In genomic region chr5:96151891-96152290, GRCh38 we compare ENCODE assay signal across 14 cellular contexts.
DNase-seq lines count a peak whose midpoint lies in the region; ATAC-seq and TF ChIP-seq lines count a peak whose summit lies in the region.
"Had no signal": no experiment of that assay in that cellular context is flagged by ENCODE, and none has a peak within 500 bp of the region (broad histone marks: within the 10 kb centered on the region; RNA-seq: fewer than 3 reads in every experiment).

No MANE protein-coding gene starts in this region.

- no peak for TF ChIP-seq POLR2A in lower leg skin (IDR thresholded peaks at IDR 0.05)

- no peak overlapping the region for H3K14ac ChIP-seq in neuronal stem cell (ENCODE audit: low read length)

- no peak overlapping the region for H3K9ac ChIP-seq in neuronal stem cell (ENCODE audit: low read depth, low read length, poor library complexity)
- H3K9ac ChIP-seq: KMS-11 had no signal

- H3K4me2 ChIP-seq in neuronal stem cell (ENCODE audit: insufficient read depth, low read length, poor library complexity, severe bottlenecking), result no peak overlapping the region
- H3K4me2 ChIP-seq: KMS-11 had no signal

- WGBS in neuronal stem cell (ENCODE audit: extremely low coverage in 2 of 2, insufficient read length in 2 of 2, insufficient replicate concordance in 1 of 2), 2 donors, result no CpG with 5 or more reads among the region's 2 CpGs
- WGBS in lower leg skin, 2 donors, result 18 to 38% methylated on average over 2 of the region's 2 CpGs

- H2AFZ ChIP-seq in neuronal stem cell (ENCODE audit: low read length), result peak overlapping the region; percentile 64

- CTCF ChIA-PET in activated CD8-positive, alpha-beta T cell treated with anti-CD3 and anti-CD28 coated beads for 36 hours (lab: Charles Lee), result interaction anchor here (1.5 kb wide), 1 partner anchor 13 kb away, joined by 3 read pairs; no protein-coding TSS in a partner anchor
- CTCF ChIA-PET in activated CD8-positive, alpha-beta T cell treated with anti-CD3 and anti-CD28 coated beads, Interleukin-2, amount 10 ng/mL, durations not matched to agents 7 days and 5 days (lab: Charles Lee), result no interaction called here

- H3K36me3 ChIP-seq in neuronal stem cell (replicated peaks in 1 of 2; ENCODE audit: control insufficient read depth in 2 of 2, insufficient read depth in 2 of 2, low read length in 2 of 2), result no peaks in the 10 kb centered on the region
- H3K36me3 ChIP-seq: esophagus muscularis mucosa had no signal

- H3K4me3 Mint-ChIP-seq in activated CD8-positive, alpha-beta T cell treated with anti-CD3 and anti-CD28 coated beads for 36 hours, result no peak overlapping the region
- H3K4me3 Mint-ChIP-seq in activated CD8-positive, alpha-beta T cell treated with anti-CD3 and anti-CD28 coated beads, Interleukin-2, amount 10 ng/mL, durations not matched to agents 7 days and 5 days, result no peak overlapping the region

- no peak overlapping the region for H3K4me3 ChIP-seq in neuronal stem cell (ENCODE audit: low read length in 2 of 2)
- H3K4me3 ChIP-seq in lower leg skin (ENCODE audit: low read depth, poor library complexity, severe bottlenecking), result no peak overlapping the region
- H3K4me3 ChIP-seq: esophagus muscularis mucosa, psoas muscle had no signal

- no peaks in the 10 kb centered on the region for H3K9me3 ChIP-seq in neuronal stem cell (replicated peaks in 1 of 2; ENCODE audit: control insufficient read depth in 2 of 2, insufficient read depth in 1 of 2, low read depth in 1 of 2, low read length in 2 of 2)
- H3K9me3 ChIP-seq: esophagus muscularis mucosa, psoas muscle had no signal

- no peak overlapping the region for H2BK5ac ChIP-seq in neuronal stem cell (ENCODE audit: low read length)

- H3K27me3 Mint-ChIP-seq in activated CD8-positive, alpha-beta T cell treated with anti-CD3 and anti-CD28 coated beads for 36 hours, result peaks cover 7% of the 10 kb centered on the region
- H3K27me3 Mint-ChIP-seq in activated CD8-positive, alpha-beta T cell treated with anti-CD3 and anti-CD28 coated beads, Interleukin-2, amount 10 ng/mL, durations not matched to agents 7 days and 5 days (ENCODE audit: low read depth), result peaks cover 4% of the 10 kb centered on the region

- H2BK15ac ChIP-seq in neuronal stem cell (ENCODE audit: low read length), result no peak overlapping the region

- no peak overlapping the region for H3K23ac ChIP-seq in neuronal stem cell (ENCODE audit: low read depth, low read length, poor library complexity)

- intact Hi-C loops in activated CD8-positive, alpha-beta T cell treated with anti-CD3 and anti-CD28 coated beads for 36 hours (cut with micrococcal nuclease), result no loop called here
- intact Hi-C loops in lower leg skin (cut with DNase I; ENCODE audit: low total_unique reads), result no loop called here

- H2BK12ac ChIP-seq in neuronal stem cell (ENCODE audit: low read length), result no peak overlapping the region

- no peaks in the 10 kb centered on the region for H3K79me1 ChIP-seq in neuronal stem cell (ENCODE audit: low read depth, low read length)

- H3K36me3 Mint-ChIP-seq in activated CD8-positive, alpha-beta T cell treated with anti-CD3 and anti-CD28 coated beads for 36 hours (ENCODE audit: low read depth), result no peaks in the 10 kb centered on the region
- no peaks in the 10 kb centered on the region for H3K36me3 Mint-ChIP-seq in activated CD8-positive, alpha-beta T cell treated with anti-CD3 and anti-CD28 coated beads, Interleukin-2, amount 10 ng/mL, durations not matched to agents 7 days and 5 days (ENCODE audit: low read depth)

- no peaks in the 10 kb centered on the region for H3K27me3 ChIP-seq in neuronal stem cell (ENCODE audit: control insufficient read depth in 3 of 3, insufficient read depth in 3 of 3, low read depth in 1 of 3, low read length in 3 of 3)
- H3K27me3 ChIP-seq: esophagus muscularis mucosa had no signal

- H3K27ac ChIP-seq in neuronal stem cell (replicated peaks; ENCODE audit: low read length), result no peak overlapping the region
- H3K27ac ChIP-seq: esophagus muscularis mucosa, KMS-11, psoas muscle had no signal

- no peaks in the 10 kb centered on the region for H3K9me3 Mint-ChIP-seq in activated CD8-positive, alpha-beta T cell treated with anti-CD3 and anti-CD28 coated beads for 36 hours
- no peaks in the 10 kb centered on the region for H3K9me3 Mint-ChIP-seq in activated CD8-positive, alpha-beta T cell treated with anti-CD3 and anti-CD28 coated beads, Interleukin-2, amount 10 ng/mL, durations not matched to agents 7 days and 5 days (ENCODE audit: insufficient read depth)

- POLR2A ChIA-PET in activated CD8-positive, alpha-beta T cell treated with anti-CD3 and anti-CD28 coated beads for 36 hours (lab: Charles Lee), result no interaction called here
- POLR2A ChIA-PET in activated CD8-positive, alpha-beta T cell treated with anti-CD3 and anti-CD28 coated beads, Interleukin-2, amount 10 ng/mL, durations not matched to agents 7 days and 5 days (lab: Charles Lee), result no interaction called here

- H2BK120ac ChIP-seq in neuronal stem cell (ENCODE audit: low read depth, low read length), result no peak overlapping the region

- ATAC-seq in activated CD8-positive, alpha-beta T cell treated with anti-CD3 and anti-CD28 coated beads for 36 hours, result peak; percentile 80
- no peak for ATAC-seq in activated CD8-positive, alpha-beta T cell treated with anti-CD3 and anti-CD28 coated beads, Interleukin-2, amount 10 ng/mL, durations not matched to agents 7 days and 5 days
- peak; percentile 54 for ATAC-seq in HG03432 (IDR thresholded peaks at IDR 0.05; ENCODE audit: unreplicated experiment)
- ATAC-seq: psoas muscle had no signal

- no peak overlapping the region for H2AK5ac ChIP-seq in neuronal stem cell (ENCODE audit: low read depth, low read length)

- TF ChIP-seq CTCF in activated CD8-positive, alpha-beta T cell treated with anti-CD3 and anti-CD28 coated beads for 36 hours (IDR thresholded peaks at IDR 0.05), result no peak
- TF ChIP-seq CTCF in lower leg skin (IDR thresholded peaks at IDR 0.05), result no peak

- DNase-seq in activated CD8-positive, alpha-beta T cell treated with anti-CD3 and anti-CD28 coated beads for 36 hours, result peak; percentile 11
- no peak for DNase-seq in activated CD8-positive, alpha-beta T cell treated with anti-CD3 and anti-CD28 coated beads, Interleukin-2, amount 10 ng/mL, durations not matched to agents 7 days and 5 days
- DNase-seq in amniotic epithelial cell (ENCODE audit: low read depth), result peak; percentile 13
- no peak for DNase-seq in neuronal stem cell (ENCODE audit: low spot score)
- no peak for DNase-seq in NCI-H1436 treated with DMSO at 0.1 percent for 48 hours (lab: John Stamatoyannopoulos, UW)
- DNase-seq in GDM1 (lab: John Stamatoyannopoulos, UW), result no peak
- no peak for DNase-seq in lower leg skin (ENCODE audit: low spot score in 2 of 2)
- DNase-seq: cerebellar nuclear complex; psoas muscle; stimulated activated naive CD4-positive, alpha-beta T cell; T-helper 1 cell had no signal

- no peak overlapping the region for H3K18ac ChIP-seq in neuronal stem cell (ENCODE audit: low read length)

- H3K4ac ChIP-seq in neuronal stem cell (ENCODE audit: low read length), result no peak overlapping the region

- H3K27ac Mint-ChIP-seq in activated CD8-positive, alpha-beta T cell treated with anti-CD3 and anti-CD28 coated beads for 36 hours, result no peak overlapping the region
- no peak overlapping the region for H3K27ac Mint-ChIP-seq in activated CD8-positive, alpha-beta T cell treated with anti-CD3 and anti-CD28 coated beads, Interleukin-2, amount 10 ng/mL, durations not matched to agents 7 days and 5 days

- H4K8ac ChIP-seq in neuronal stem cell (ENCODE audit: low read depth, low read length), result no peak overlapping the region

- no peak overlapping the region for H4K91ac ChIP-seq in neuronal stem cell (ENCODE audit: low read depth, low read length, poor library complexity)

- no peaks in the 10 kb centered on the region for H3K4me1 Mint-ChIP-seq in activated CD8-positive, alpha-beta T cell treated with anti-CD3 and anti-CD28 coated beads for 36 hours (ENCODE audit: low read depth)
- H3K4me1 Mint-ChIP-seq in activated CD8-positive, alpha-beta T cell treated with anti-CD3 and anti-CD28 coated beads, Interleukin-2, amount 10 ng/mL, durations not matched to agents 7 days and 5 days (ENCODE audit: low read depth), result no peaks in the 10 kb centered on the region

- H3K4me1 ChIP-seq in neuronal stem cell (ENCODE audit: control insufficient read depth in 2 of 2, insufficient read depth in 1 of 2, low read depth in 1 of 2, low read length in 2 of 2), result peaks cover 0 to 5% of the 10 kb centered on the region in 2 donors
- H3K4me1 ChIP-seq: psoas muscle had no signal

Comparison
In these comparisons a context has a peak if more than half of its experiments do, and no peak if none do; other contexts are left out.
1. DNase-seq: peak in activated CD8-positive, alpha-beta T cell treated with anti-CD3 and anti-CD28 coated beads for 36 hours (single experiment) and amniotic epithelial cell (single experiment); none in activated CD8-positive, alpha-beta T cell treated with anti-CD3 and anti-CD28 coated beads, Interleukin-2, amount 10 ng/mL, durations not matched to agents 7 days and 5 days (single experiment), neuronal stem cell (single experiment), NCI-H1436 treated with DMSO at 0.1 percent for 48 hours (single experiment), GDM1 (single experiment) and lower leg skin (0 of 2).